In the genomic region with DNA sequence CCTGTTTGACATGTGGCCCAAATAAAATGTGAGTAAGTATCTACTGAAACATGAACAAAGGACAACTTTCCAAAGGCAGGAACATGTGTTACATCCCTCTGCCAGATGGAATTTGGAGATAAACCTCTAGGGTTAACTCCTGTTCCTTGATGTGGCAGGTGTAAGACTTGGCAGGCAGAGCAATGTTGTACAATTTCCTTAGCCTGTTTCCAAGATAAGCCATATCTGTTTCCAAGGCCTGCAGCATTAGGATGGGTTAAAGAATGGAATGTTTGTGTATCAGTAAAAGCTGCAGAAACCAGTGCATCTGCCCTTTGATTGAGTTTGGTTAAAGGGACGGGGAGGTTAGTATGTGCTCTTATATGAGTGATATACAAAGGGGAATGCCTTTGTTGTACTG, we compare ENCODE assay signal across 26 cellular contexts. TPM values are rescaled to one million over a fixed set of nuclear protein-coding genes. Genes with fewer than 3 reads are reported as not detected.
DNase-seq lines count a peak whose midpoint lies in the region; ATAC-seq, FAIRE-seq and TF ChIP-seq lines count a peak whose summit lies in the region.
"Had no signal": no experiment of that assay in that cellular context is flagged by ENCODE, and none has a peak within 500 bp of the region (broad histone marks: within the 10 kb centered on the region; RNA-seq: fewer than 3 reads in every experiment).

No MANE protein-coding gene starts in this region.

- H3K9me3 ChIP-seq in K562 (replicated peaks; ENCODE audit: control insufficient read depth, insufficient read depth, low read depth, low read length): peaks cover 3% of the 10 kb centered on the region; the same call in 1 of the 2 replicates
- H3K9me3 ChIP-seq in endothelial cell of umbilical vein (replicated peaks; ENCODE audit: control insufficient read depth, insufficient read depth, low read length): no peaks in the 10 kb centered on the region
- no peaks in the 10 kb centered on the region for H3K9me3 ChIP-seq in ascending aorta
- no peaks in the 10 kb centered on the region for H3K9me3 ChIP-seq in heart left ventricle

- H3K9ac ChIP-seq in K562 (ENCODE audit: insufficient read depth in 1 of 2, low read depth in 2 of 2, low read length in 2 of 2) (no peak overlapping the region), endothelial cell of umbilical vein (replicated peaks; ENCODE audit: extremely low read depth, insufficient read depth, low read length) (no peak overlapping the region)

- H3K27ac ChIP-seq in K562 (ENCODE audit: extremely low read depth, low read depth, low read length) (no peak overlapping the region), endothelial cell of umbilical vein (ENCODE audit: insufficient read depth, low read depth, low read length) (no peak overlapping the region), ascending aorta (no peak overlapping the region), heart left ventricle (no peak overlapping the region)
- H3K27ac ChIP-seq: RWPE1 had no signal

- dilution Hi-C loops in endothelial cell of umbilical vein (cut with MboI; ENCODE audit: extremely low pct_ligation_motif_present, low sequenced_read_pairs): no loop called here

- no peaks in the 10 kb centered on the region; a peak in 1 of 5 replicates for H3K4me1 ChIP-seq in K562 (replicated peaks in 1 of 2; ENCODE audit: control insufficient read depth in 2 of 2, insufficient read depth in 2 of 2, low read length in 2 of 2)
- no peaks in the 10 kb centered on the region for H3K4me1 ChIP-seq in endothelial cell of umbilical vein (ENCODE audit: control insufficient read depth, extremely low read depth, insufficient read depth, low read length)
- no peaks in the 10 kb centered on the region for H3K4me1 ChIP-seq in ascending aorta
- H3K4me1 ChIP-seq in heart left ventricle: peaks cover 0 to 3% (median 0%) of the 10 kb centered on the region in 12 donors

- BruUV-seq in K562 (replicated peaks; lab: Mats Ljungman, UMichigan) (no TSS peak), endothelial cell of umbilical vein (replicated peaks; lab: Mats Ljungman, UMichigan) (no TSS peak)

- peak; percentile 43; the same call in 1 of the 2 replicates for TF ChIP-seq EP300 in K562 (IDR thresholded peaks at IDR 0.05; ENCODE audit: low read length)

- intact Hi-C loops in K562 (cut with micrococcal nuclease) (no loop called here), endothelial cell of umbilical vein (cut with micrococcal nuclease) (no loop called here), ascending aorta (cut with DNase I) (no loop called here), heart left ventricle (cut with DNase I) (no loop called here)

- H3K4me2 ChIP-seq in K562 (ENCODE audit: insufficient read depth, low read length): no peak overlapping the region
- H3K4me2 ChIP-seq in endothelial cell of umbilical vein (ENCODE audit: insufficient read depth, low read length): no peak overlapping the region

- peak; percentile 29 for DNase-seq in G401 (ENCODE audit: low spot score)
- DNase-seq in NCI-H226: peak; percentile 40
- peak in 3 of 4 experiments; percentile 26 to 53 (median 48) for DNase-seq in K562 (ENCODE audit: extremely low read depth in 1 of 4, low spot score in 3 of 4)
- peak; percentile 91 for DNase-seq in endothelial cell of umbilical vein (ENCODE audit: low read depth, low spot score)
- no peak for DNase-seq in ascending aorta (ENCODE audit: low spot score in 2 of 2)
- no peak for DNase-seq in stimulated activated CD4-positive, alpha-beta T cell treated with anti-CD3 and anti-CD28 coated beads, Interleukin-4, amount 100 ng/mL, for 4 hours
- no peak for DNase-seq in heart left ventricle
- DNase-seq: DMS53, IMR-90, NCI-H1048, NCI-H1417, NCI-H1694, NCI-H2029 treated with DMSO at 0.1 percent for 48 hours, NCI-H345, NCI-H510A treated with DMSO at 0.1 percent for 48 hours, NCI-H774, SHP77 had no signal

- H3K9me1 ChIP-seq in K562 (ENCODE audit: control insufficient read depth, insufficient read depth, low read length): no peaks in the 10 kb centered on the region
- no peaks in the 10 kb centered on the region for H3K9me1 ChIP-seq in endothelial cell of umbilical vein (replicated peaks; ENCODE audit: control insufficient read depth, extremely low read depth, insufficient read depth, low read length)

- H3K79me2 ChIP-seq in K562 (ENCODE audit: control insufficient read depth, insufficient read depth, low read length) (no peaks in the 10 kb centered on the region), endothelial cell of umbilical vein (ENCODE audit: control insufficient read depth, insufficient read depth, low read length) (no peaks in the 10 kb centered on the region)

- POLR2A ChIA-PET in K562 (lab: Yijun Ruan, JAX): interaction anchor here (0.7 to 1.4 kb wide), 2 partner anchors 10 to 37 kb away, joined by 3 to 5 read pairs; no protein-coding TSS in a partner anchor
- POLR2A ChIA-PET in endothelial cell of umbilical vein (lab: Charles Lee): interaction anchor here (0.6 kb wide), 1 partner anchor 41 kb away, joined by 3 read pairs; no protein-coding TSS in a partner anchor

- H4K20me1 ChIP-seq in K562 (replicated peaks; ENCODE audit: control insufficient read depth, insufficient read depth, low read length): no peaks in the 10 kb centered on the region
- H4K20me1 ChIP-seq in endothelial cell of umbilical vein (replicated peaks; ENCODE audit: control insufficient read depth, extremely low read depth, insufficient read depth, low read length): no peaks in the 10 kb centered on the region

- WGBS in K562 (ENCODE audit: insufficient coverage, low coverage, missing lambda C conversion rate): 14% methylated on average over 1 of the region's 1 CpG
- WGBS in heart left ventricle, 4 donors: 50 to 68% (median 63%) methylated on average over 1 of the region's 1 CpG

- H2AFZ ChIP-seq in K562 (ENCODE audit: low read depth, low read length) (no peak overlapping the region), endothelial cell of umbilical vein (ENCODE audit: low read depth, low read length) (no peak overlapping the region)

- CTCF ChIA-PET in K562 (lab: Yijun Ruan, JAX; ENCODE audit: low intra/inter-chr PET ratio) (no interaction called here), endothelial cell of umbilical vein (lab: Charles Lee) (interaction anchor here (1.9 kb wide), 1 partner anchor 11 kb away, joined by 7 read pairs; no protein-coding TSS in a partner anchor)

- TF ChIP-seq RAD21 in K562 (CRISPR knock-in tag; conservative IDR thresholded peaks at IDR 0.05 in 1 of 2, IDR thresholded peaks at IDR 0.05 in 1 of 2): no peak

- H3K4me3 ChIP-seq in K562 (no peak overlapping the region), endothelial cell of umbilical vein (replicated peaks in 1 of 3; ENCODE audit: insufficient read depth in 1 of 3, low read depth in 1 of 3, low read length in 3 of 3) (no peak overlapping the region), ascending aorta (no peak overlapping the region), heart left ventricle (no peak overlapping the region)
- H3K4me3 ChIP-seq: GM12878 had no signal

- FAIRE-seq in K562 (lab: Jason Lieb, UNC): no peak
- FAIRE-seq in endothelial cell of umbilical vein (lab: Jason Lieb, UNC): no peak
- FAIRE-seq: G401.6, GM12878 had no signal

- TF ChIP-seq POLR2A in K562 (conservative IDR thresholded peaks at IDR 0.05): no peak
- peak; percentile 32 for TF ChIP-seq POLR2A in endothelial cell of umbilical vein (IDR thresholded peaks at IDR 0.05; ENCODE audit: low read depth, low read length)
- no peak for TF ChIP-seq POLR2A in heart left ventricle (IDR thresholded peaks at IDR 0.05)

- in situ Hi-C loops in G401 (cut with HindIII; ENCODE audit: low sequenced_read_pairs): no loop called here
- in situ Hi-C loops in K562 (cut with MboI): no loop called here

- H3K27me3 ChIP-seq in K562 (ENCODE audit: control insufficient read depth in 2 of 2, insufficient read depth in 2 of 2, low read length in 2 of 2) (no peaks in the 10 kb centered on the region; a peak in 1 of 5 replicates), endothelial cell of umbilical vein (ENCODE audit: control insufficient read depth in 2 of 2, insufficient read depth in 2 of 2, low read length in 2 of 2) (no peaks in the 10 kb centered on the region), ascending aorta (no peaks in the 10 kb centered on the region), heart left ventricle (no peaks in the 10 kb centered on the region)

- no peak for ATAC-seq in K562
- ATAC-seq in GM18520 (IDR thresholded peaks at IDR 0.05; ENCODE audit: unreplicated experiment): no peak
- no peak for ATAC-seq in heart left ventricle
- ATAC-seq: GM12878, HCT116 had no signal

- TF ChIP-seq CTCF in K562 (IDR thresholded peaks at IDR 0.05 in 2 of 3, conservative IDR thresholded peaks at IDR 0.05 in 1 of 3; ENCODE audit: insufficient read depth in 2 of 3, low read depth in 1 of 3, low read length in 3 of 3) (no peak), endothelial cell of umbilical vein (IDR thresholded peaks at IDR 0.05; ENCODE audit: extremely low read depth in 1 of 2, insufficient read depth in 1 of 2, low read depth in 1 of 2, low read length in 2 of 2) (no peak), ascending aorta (IDR thresholded peaks at IDR 0.05) (no peak), heart left ventricle (IDR thresholded peaks at IDR 0.05) (no peak)

- no peaks in the 10 kb centered on the region for H3K36me3 ChIP-seq in K562 (ENCODE audit: control insufficient read depth, insufficient read depth, low read length)
- H3K36me3 ChIP-seq in endothelial cell of umbilical vein (ENCODE audit: control insufficient read depth in 2 of 2, extremely low read depth in 1 of 2, insufficient read depth in 2 of 2, low read length in 2 of 2): no peaks in the 10 kb centered on the region
- H3K36me3 ChIP-seq in ascending aorta: no peaks in the 10 kb centered on the region
- H3K36me3 ChIP-seq in heart left ventricle: no peaks in the 10 kb centered on the region

RNA-seq across cellular contexts. Expression of gene DNAJB13, which starts 8.8 kb away (rescaled TPM):
- 1.8 and 4.6 TPM in 2 replicates for total RNA-seq in G401 (2014; rRNA removed; shearing (Covaris generic))
- total RNA-seq in K562 (2011; cell fraction: chromatin; rRNA removed; ENCODE audit: low replicate concordance): 0.69 TPM in 1 of 2 replicates, not detected in the other
- total RNA-seq in K562 (2011; cell fraction: nucleolus; rRNA removed): not detected in 2 replicates
- 0.31 and 0.81 TPM in 2 replicates for total RNA-seq in K562 (2011; cell fraction: nucleoplasm; rRNA removed)
- total RNA-seq in K562 (2014; rRNA removed) (not detected in 2 replicates), K562 (2014; rRNA removed; fragmentation: Illumina TruSeq; extraction: Trizol) (not detected in 2 replicates), K562 (2015; rRNA removed; fragmentation: Illumina TruSeq; extraction: Trizol) (not detected in 2 replicates), K562 (2021) (not detected in 2 replicates), endothelial cell of umbilical vein (0.46 TPM in 1 of 2 replicates, not detected in the other), ascending aorta (not detected), heart left ventricle (not detected)
- polyA plus RNA-seq in K562 (2011; rRNA removed) (0.14 and 0.46 TPM in 2 replicates), K562 (2014; fragmentation: Illumina TruSeq; extraction: Trizol) (not detected in 2 replicates), K562 (2014; fragmentation: Nextera tagmentation; extraction: Ambion mirVana) (not detected), K562 (2014; rRNA removed) (0.04 TPM in 1 of 2 replicates, not detected in the other), endothelial cell of umbilical vein (0.07 TPM in 1 of 2 replicates, not detected in the other), heart left ventricle (under 1 TPM in 1 of 2 donors, not detected in 1; 0.14 TPM)
- 0.13 TPM in 1 of 2 replicates, not detected in the other for polyA plus RNA-seq in K562 (2011; cell fraction: cytosol; rRNA removed)
- polyA plus RNA-seq in K562 (2011; cell fraction: nucleus; rRNA removed): 0.73 and 1.4 TPM in 2 replicates
- 0.08 and 0.10 TPM in 2 replicates for polyA plus RNA-seq in K562 (2012)
- 0.15 TPM in 1 of 2 replicates, not detected in the other for polyA minus RNA-seq in K562 (2011; rRNA and poly(A)+ RNA removed)
- polyA minus RNA-seq in K562 (2011; cell fraction: cytosol; rRNA and poly(A)+ RNA removed): not detected in 2 replicates
- 0.13 and 0.44 TPM in 2 replicates for polyA minus RNA-seq in K562 (2011; cell fraction: nucleus; rRNA and poly(A)+ RNA removed)
- polyA plus RNA-seq in endothelial cell of umbilical vein (2011; cell fraction: cytosol; rRNA removed): 0.07 TPM in 1 of 2 replicates, not detected in the other
- polyA plus RNA-seq in endothelial cell of umbilical vein (2011; cell fraction: nucleus; rRNA removed): 0.22 TPM in 1 of 2 replicates, not detected in the other
- polyA plus RNA-seq in endothelial cell of umbilical vein (2012): not detected in 2 replicates
- not detected in 2 replicates for polyA minus RNA-seq in endothelial cell of umbilical vein
- not detected for polyA minus RNA-seq in endothelial cell of umbilical vein (2011; cell fraction: cytosol; rRNA and poly(A)+ RNA removed)
- polyA minus RNA-seq in endothelial cell of umbilical vein (2011; cell fraction: nucleus; rRNA and poly(A)+ RNA removed): not detected in 2 replicates
- total RNA-seq: A172, Daoy, GM12878, H4, SK-MEL-5 had no signal

RNA-seq across cellular contexts. Expression of gene UCP2, which starts 40.6 kb away (rescaled TPM):
- 61.2 and 80.1 TPM in 2 replicates for total RNA-seq in G401 (2014; rRNA removed; shearing (Covaris generic))
- total RNA-seq in K562 (2011; cell fraction: chromatin; rRNA removed; ENCODE audit: low replicate concordance): 125 and 263 TPM in 2 replicates
- total RNA-seq in K562 (2011; cell fraction: nucleolus; rRNA removed): 180 and 194 TPM in 2 replicates
- total RNA-seq in K562 (2011; cell fraction: nucleoplasm; rRNA removed): 161 and 172 TPM in 2 replicates
- 21.5 and 29.2 TPM in 2 replicates for total RNA-seq in K562 (2014; rRNA removed)
- 19.6 and 24.1 TPM in 2 replicates for total RNA-seq in K562 (2014; rRNA removed; fragmentation: Illumina TruSeq; extraction: Trizol)
- 19.2 and 25.9 TPM in 2 replicates for total RNA-seq in K562 (2015; rRNA removed; fragmentation: Illumina TruSeq; extraction: Trizol)
- 141 and 152 TPM in 2 replicates for total RNA-seq in K562 (2021)
- polyA plus RNA-seq in K562 (2011; rRNA removed): 45.6 and 59.3 TPM in 2 replicates
- 113 and 142 TPM in 2 replicates for polyA plus RNA-seq in K562 (2011; cell fraction: cytosol; rRNA removed)
- 52.2 and 60.9 TPM in 2 replicates for polyA plus RNA-seq in K562 (2011; cell fraction: nucleus; rRNA removed)
- polyA plus RNA-seq in K562 (2012): 99.1 and 151 TPM in 2 replicates
- 147 and 173 TPM in 2 replicates for polyA plus RNA-seq in K562 (2014; fragmentation: Illumina TruSeq; extraction: Trizol)
- 100 to 1,000 TPM in 1 of 2 experiments, 10 to 100 TPM in 1; 95.7 to 216 TPM for polyA plus RNA-seq in K562 (2014; fragmentation: Nextera tagmentation; extraction: Ambion mirVana)
- 84.5 and 87.9 TPM in 2 replicates for polyA plus RNA-seq in K562 (2014; rRNA removed)
- 59.5 and 95.2 TPM in 2 replicates for polyA minus RNA-seq in K562 (2011; rRNA and poly(A)+ RNA removed)
- 107 and 109 TPM in 2 replicates for polyA minus RNA-seq in K562 (2011; cell fraction: cytosol; rRNA and poly(A)+ RNA removed)
- 69.9 and 106 TPM in 2 replicates for polyA minus RNA-seq in K562 (2011; cell fraction: nucleus; rRNA and poly(A)+ RNA removed)
- total RNA-seq in endothelial cell of umbilical vein: 12.1 and 16.5 TPM in 2 replicates
- polyA plus RNA-seq in endothelial cell of umbilical vein: 21.4 and 24.0 TPM in 2 replicates
- 15.8 and 15.9 TPM in 2 replicates for polyA plus RNA-seq in endothelial cell of umbilical vein (2011; cell fraction: cytosol; rRNA removed)
- 7.3 and 9.4 TPM in 2 replicates for polyA plus RNA-seq in endothelial cell of umbilical vein (2011; cell fraction: nucleus; rRNA removed)
- 7.5 and 17.3 TPM in 2 replicates for polyA plus RNA-seq in endothelial cell of umbilical vein (2012)
- 23.4 and 30.6 TPM in 2 replicates for polyA minus RNA-seq in endothelial cell of umbilical vein
- polyA minus RNA-seq in endothelial cell of umbilical vein (2011; cell fraction: cytosol; rRNA and poly(A)+ RNA removed): 101 TPM
- 7.5 and 8.0 TPM in 2 replicates for polyA minus RNA-seq in endothelial cell of umbilical vein (2011; cell fraction: nucleus; rRNA and poly(A)+ RNA removed)
- total RNA-seq in ascending aorta: 2.7 TPM
- 100 to 1,000 TPM in 1 of 9 donors, 10 to 100 TPM in 8; 13.7 to 170 (median 19.7) TPM for total RNA-seq in heart left ventricle
- polyA plus RNA-seq in heart left ventricle: 10 to 100 TPM; 11.9 to 20.2 TPM

Comparison
In these comparisons a context has a peak if more than half of its experiments do, and no peak if none do; other contexts are left out.
1. DNase-seq: peak in G401 (single experiment), NCI-H226 (single experiment), K562 (3 of 4) and endothelial cell of umbilical vein (single experiment); none in ascending aorta (0 of 2), stimulated activated CD4-positive, alpha-beta T cell treated with anti-CD3 and anti-CD28 coated beads, Interleukin-4, amount 100 ng/mL, for 4 hours (0 of 2) and heart left ventricle (0 of 5).